Comparison of ENCODE assay signal across 8 cellular contexts in genomic region chr6:10746915-10747250, GRCh38. TPM values are rescaled to one million over a fixed set of nuclear protein-coding genes. Genes with fewer than 3 reads are reported as not detected.
A peak's percentile ranks its signal among the peaks of the same experiment; 100 is the strongest.
DNase-seq lines count a peak whose midpoint lies in the region; ATAC-seq and TF ChIP-seq lines count a peak whose summit lies in the region.

No MANE protein-coding gene starts in this region.

- peak overlapping the region; percentile 94 for H2AFZ ChIP-seq in GM23248

- H3K36me3 Mint-ChIP-seq in T-helper 17 cell (ENCODE audit: low read depth) (peaks cover 2% of the 10 kb centered on the region), glutamatergic neuron (ENCODE audit: unreplicated experiment) (no peaks in the 10 kb centered on the region)

- H3K4me1 ChIP-seq in GM23248 (ENCODE audit: insufficient read depth) (peaks cover 14% of the 10 kb centered on the region; the same call in 1 of the 2 replicates), skeletal muscle satellite cell (ENCODE audit: control insufficient read depth, insufficient read depth, low read length) (peaks cover 17% of the 10 kb centered on the region)

- H3K9ac ChIP-seq in GM23248 = peak overlapping the region; percentile 92; the same call in 1 of the 2 replicates
- peak overlapping the region; percentile 87 for H3K9ac ChIP-seq in skeletal muscle satellite cell (ENCODE audit: low read depth, low read length)

- no peaks in the 10 kb centered on the region for H3K9me2 ChIP-seq in GM23248 (ENCODE audit: insufficient read depth)

- in situ Hi-C loops in GM23248 (cut with MboI) = no loop called here

- H3K36me3 ChIP-seq in GM23248 (ENCODE audit: low read depth) (no peaks in the 10 kb centered on the region), skeletal muscle satellite cell (ENCODE audit: insufficient read depth, low read length) (peaks cover 19% of the 10 kb centered on the region)

- H3K27ac ChIP-seq in GM23248 = peak overlapping the region; percentile 52; the same call in 1 of the 2 replicates

- H3K4me2 ChIP-seq in GM23248 (ENCODE audit: unreplicated experiment) (peak overlapping the region; percentile 90), skeletal muscle satellite cell (ENCODE audit: low read length) (peak overlapping the region; percentile 80)

- H3K4me3 ChIP-seq in GM23248 = peak overlapping the region; percentile 88
- H3K4me3 ChIP-seq in skeletal muscle satellite cell (ENCODE audit: low read length) = peak overlapping the region; percentile 79

- no peaks in the 10 kb centered on the region for H3K9me3 ChIP-seq in GM23248 (ENCODE audit: low read depth)
- H3K9me3 ChIP-seq in T-helper 17 cell (ENCODE audit: control insufficient read depth, low read length, poor library complexity, severe bottlenecking) = no peaks in the 10 kb centered on the region
- H3K9me3 ChIP-seq in skeletal muscle satellite cell (replicated peaks; ENCODE audit: low read length) = no peaks in the 10 kb centered on the region

- H3K4me3 Mint-ChIP-seq in T-helper 17 cell = peak overlapping the region; percentile 92
- H3K4me3 Mint-ChIP-seq in glutamatergic neuron (ENCODE audit: unreplicated experiment) = peak overlapping the region; percentile 92

- H3K27ac Mint-ChIP-seq in T-helper 17 cell (peak overlapping the region; percentile 95), glutamatergic neuron (ENCODE audit: unreplicated experiment) (peak overlapping the region; percentile 16)

- ATAC-seq in T-helper 17 cell (no peak), GM21576 (IDR thresholded peaks at IDR 0.05; ENCODE audit: unreplicated experiment) (no peak)

- H4K20me1 ChIP-seq in GM23248 (ENCODE audit: insufficient read depth) = no peaks in the 10 kb centered on the region; the same call in 1 of the 2 replicates

- WGBS in GM23248 (ENCODE audit: low coverage in 1 of 2, low lambda C conversion rate in 2 of 2, missing lambda C conversion rate in 2 of 2), 2 experiments = 70 to 72% methylated on average over 9 of the region's 9 CpGs

- DNase-seq in GM23248 (no peak), T-helper 17 cell (no peak), glutamatergic neuron (no peak), foreskin melanocyte (no peak), epidermal melanocyte (ENCODE audit: insufficient read length, low spot score) (no peak), DMS153 (lab: John Stamatoyannopoulos, UW) (no peak)

- H3K79me2 ChIP-seq in GM23248 (ENCODE audit: insufficient read depth) = peaks cover 42% of the 10 kb centered on the region

- no peaks in the 10 kb centered on the region for H3K27me3 Mint-ChIP-seq in T-helper 17 cell
- H3K27me3 Mint-ChIP-seq in glutamatergic neuron (ENCODE audit: unreplicated experiment) = peaks cover 3% of the 10 kb centered on the region

- no peak for TF ChIP-seq CTCF in glutamatergic neuron (IDR thresholded peaks at IDR 0.05; ENCODE audit: partially characterized antibody, unreplicated experiment)

- H3K27me3 ChIP-seq in GM23248 (replicated peaks; ENCODE audit: insufficient read depth) (no peaks in the 10 kb centered on the region), skeletal muscle satellite cell (ENCODE audit: control insufficient read depth, insufficient read depth, low read length) (no peaks in the 10 kb centered on the region)

- H3F3A ChIP-seq in GM23248 (ENCODE audit: insufficient read depth) = peaks cover 13% of the 10 kb centered on the region; the same call in 1 of the 2 replicates

- no peaks in the 10 kb centered on the region for H3K9me3 Mint-ChIP-seq in glutamatergic neuron (ENCODE audit: unreplicated experiment)

- H3K4me1 Mint-ChIP-seq in T-helper 17 cell (peaks cover 41% of the 10 kb centered on the region), glutamatergic neuron (ENCODE audit: low read depth, unreplicated experiment) (peaks cover 11% of the 10 kb centered on the region)

RNA-seq across cellular contexts. Expression of gene TMEM14B, which starts 0.7 kb away (rescaled TPM):
- 75.9 and 94.0 TPM in 2 replicates for total RNA-seq in GM23248 (2014; rRNA removed; shearing (Covaris generic))
- polyA plus RNA-seq in GM23248 (2016; fragmentation: Nextera tagmentation; extraction: Ambion mirVana) = 148 and 158 TPM in 2 replicates
- 10 to 100 TPM; 50.8 to 59.8 TPM for total RNA-seq in T-helper 17 cell
- 62.3 TPM for total RNA-seq in glutamatergic neuron (ENCODE audit: unreplicated experiment)
- total RNA-seq in skeletal muscle satellite cell (2012; rRNA removed) = 85.9 and 103 TPM in 2 replicates

RNA-seq across cellular contexts. Expression of gene TMEM14C, which starts 24.0 kb away (rescaled TPM):
- total RNA-seq in GM23248 (2014; rRNA removed; shearing (Covaris generic)) = 164 and 199 TPM in 2 replicates
- 256 and 272 TPM in 2 replicates for polyA plus RNA-seq in GM23248 (2016; fragmentation: Nextera tagmentation; extraction: Ambion mirVana)
- total RNA-seq in T-helper 17 cell (10 to 100 TPM; 31.5 to 37.5 TPM), glutamatergic neuron (ENCODE audit: unreplicated experiment) (85.0 TPM)
- 91.8 and 130 TPM in 2 replicates for total RNA-seq in skeletal muscle satellite cell (2012; rRNA removed)

RNA-seq across cellular contexts. Expression of gene PAK1IP1, which starts 52.1 kb away (rescaled TPM):
- 16.6 and 22.8 TPM in 2 replicates for total RNA-seq in GM23248 (2014; rRNA removed; shearing (Covaris generic))
- polyA plus RNA-seq in GM23248 (2016; fragmentation: Nextera tagmentation; extraction: Ambion mirVana) = 28.1 and 29.0 TPM in 2 replicates
- total RNA-seq in T-helper 17 cell (1 to 10 TPM; 4.3 to 6.3 TPM), glutamatergic neuron (ENCODE audit: unreplicated experiment) (14.6 TPM)
- 25.3 and 30.4 TPM in 2 replicates for total RNA-seq in skeletal muscle satellite cell (2012; rRNA removed)

RNA-seq across cellular contexts. Expression of gene C6orf52, which starts 52.5 kb away (rescaled TPM):
- not detected in 2 replicates for total RNA-seq in GM23248 (2014; rRNA removed; shearing (Covaris generic))
- 0.75 and 0.99 TPM in 2 replicates for polyA plus RNA-seq in GM23248 (2016; fragmentation: Nextera tagmentation; extraction: Ambion mirVana)
- 1 to 10 TPM in 1 of 2 donors, not detected in 1; 1.6 TPM for total RNA-seq in T-helper 17 cell
- 4.1 TPM for total RNA-seq in glutamatergic neuron (ENCODE audit: unreplicated experiment)
- 0.66 and 1.5 TPM in 2 replicates for total RNA-seq in skeletal muscle satellite cell (2012; rRNA removed)
